8 cellular contexts compared by ENCODE assay signal in the genomic region with DNA sequence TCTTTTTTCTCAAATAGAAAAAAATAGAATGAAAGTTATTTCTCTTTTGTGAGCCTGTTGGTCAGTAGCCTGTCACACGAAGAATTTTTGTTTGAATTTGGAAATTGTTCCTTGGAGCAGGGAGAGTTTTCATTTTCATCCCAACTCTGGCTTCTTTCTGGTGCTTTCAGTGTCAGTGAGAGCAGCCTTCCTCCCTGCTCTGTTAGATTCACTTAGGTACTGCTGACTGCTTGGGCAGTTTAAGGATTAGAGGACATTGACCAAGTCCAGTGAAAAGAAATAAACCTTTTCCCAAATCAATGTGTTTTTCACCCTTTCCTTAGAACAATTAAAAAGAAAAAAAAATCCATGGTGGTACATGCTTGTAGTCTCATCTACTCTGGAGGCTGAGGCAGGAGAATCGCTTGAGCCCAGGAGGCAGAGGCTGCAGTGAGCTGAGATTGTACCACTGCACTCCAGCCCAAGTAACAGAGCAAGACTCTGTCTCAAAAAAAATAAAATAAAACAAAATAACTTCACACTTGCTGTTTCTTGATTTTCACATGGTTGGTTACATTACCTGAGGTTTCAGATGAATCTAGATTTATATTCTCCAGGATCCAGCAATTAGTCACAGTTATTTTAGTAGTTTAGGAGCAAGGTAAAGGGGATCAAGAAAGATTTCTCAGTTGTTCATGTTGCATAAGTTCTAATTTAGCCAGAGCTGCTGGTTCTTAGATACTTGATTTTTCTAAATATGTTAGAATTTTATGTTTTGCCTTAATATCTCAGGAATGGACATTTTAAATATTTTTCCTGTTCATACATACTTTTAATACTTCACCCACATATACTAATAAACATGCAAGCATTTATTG.
A peak's percentile ranks its signal among the peaks of the same experiment; 100 is the strongest.
DNase-seq lines count a peak whose midpoint lies in the region; ATAC-seq and TF ChIP-seq lines count a peak whose summit lies in the region.

No MANE protein-coding gene starts in this region.

- H3K9me3 ChIP-seq in BLaER1 (peaks cover 7% of the 10 kb centered on the region), gastroesophageal sphincter (no peaks in the 10 kb centered on the region)

- ATAC-seq in GM21515 (IDR thresholded peaks at IDR 0.05; ENCODE audit: unreplicated experiment) = peak; percentile 23
- ATAC-seq in gastroesophageal sphincter = no peak
- no peak for ATAC-seq in HG02571 (IDR thresholded peaks at IDR 0.05; ENCODE audit: unreplicated experiment)

- H3K27ac ChIP-seq in BLaER1 (peak overlapping the region; percentile 19; the same call in 1 of the 2 replicates), epithelial cell of prostate (peak overlapping the region; percentile 65), gastroesophageal sphincter (no peak overlapping the region)

- H3K9ac ChIP-seq in BLaER1 = no peak overlapping the region

- H3K36me3 ChIP-seq in BLaER1 (0 out of 2 replicates have a peak, but pooled peaks cover 3% of the 10 kb centered on the region), gastroesophageal sphincter (no peaks in the 10 kb centered on the region)

- peak overlapping the region; percentile 36 for H3K4me2 ChIP-seq in BLaER1

- peaks cover 99% of the 10 kb centered on the region for H4K20me1 ChIP-seq in BLaER1

- no peaks in the 10 kb centered on the region for H3K27me3 ChIP-seq in BLaER1
- H3K27me3 ChIP-seq in gastroesophageal sphincter = no peaks in the 10 kb centered on the region

- TF ChIP-seq EP300 in gastroesophageal sphincter (IDR thresholded peaks at IDR 0.05) = no peak

- peaks cover 38% of the 10 kb centered on the region for H3K4me1 ChIP-seq in BLaER1
- peaks cover 8 to 73% (median 8%) of the 10 kb centered on the region in 3 donors for H3K4me1 ChIP-seq in gastroesophageal sphincter

- no peak for TF ChIP-seq CTCF in gastroesophageal sphincter (IDR thresholded peaks at IDR 0.05)

- DNase-seq in M059J (ENCODE audit: low read depth) (peak; percentile 70), epithelial cell of prostate (ENCODE audit: low read depth, low spot score) (no peak), activated gamma-delta T cell treated with Interleukin-2 at 50 U/mL for 16 hours (no peak), NCI-H2029 treated with DMSO at 0.1 percent for 48 hours (lab: John Stamatoyannopoulos, UW) (no peak)

- TF ChIP-seq POLR2A in gastroesophageal sphincter (IDR thresholded peaks at IDR 0.05) = no peak

- H3K4me3 ChIP-seq in BLaER1 (no peak overlapping the region), gastroesophageal sphincter (no peak overlapping the region)

- WGBS in gastroesophageal sphincter (ENCODE audit: low coverage in 1 of 2), 2 donors = 84 to 88% methylated on average over 2 of the region's 2 CpGs

Comparison
In these comparisons a context has a peak if more than half of its experiments do, and no peak if none do; other contexts are left out.
1. H3K27ac ChIP-seq: peak in BLaER1 (single experiment) and epithelial cell of prostate (single experiment); none in gastroesophageal sphincter (0 of 4).